31 cellular contexts compared by ENCODE assay signal in the genomic region with DNA sequence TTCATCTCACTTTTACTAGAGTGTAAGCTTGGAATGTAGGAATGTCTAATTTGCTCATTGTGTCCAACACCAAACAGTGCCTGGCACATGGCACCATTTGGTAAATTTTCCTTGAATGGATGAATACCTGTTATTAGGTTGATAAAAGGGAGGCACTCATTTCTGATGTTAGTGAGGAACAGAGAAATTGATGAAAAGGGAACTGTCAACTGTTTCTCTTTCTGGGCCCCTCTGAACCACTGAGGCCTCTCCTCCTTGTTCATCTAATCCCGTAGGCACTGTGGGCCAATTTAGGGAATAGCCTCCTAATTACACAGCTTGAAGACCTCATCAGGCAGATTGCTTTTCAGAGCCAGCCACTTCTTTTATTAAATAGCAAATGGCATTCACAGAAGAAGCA. TPM values are rescaled to one million over a fixed set of nuclear protein-coding genes. Genes with fewer than 3 reads are reported as not detected.
DNase-seq lines count a peak whose midpoint lies in the region; ATAC-seq, FAIRE-seq and TF ChIP-seq lines count a peak whose summit lies in the region.
"Had no signal": no experiment of that assay in that cellular context is flagged by ENCODE, and none has a peak within 500 bp of the region (broad histone marks: within the 10 kb centered on the region; RNA-seq: fewer than 3 reads in every experiment).

No MANE protein-coding gene starts in this region.

- peaks cover 31% of the 10 kb centered on the region for H3K4me1 ChIP-seq in DOHH2 (ENCODE audit: control insufficient read depth, low read length)
- H3K4me1 ChIP-seq: A549, Caco-2 had no signal

- H3K4me3 ChIP-seq in DOHH2 (ENCODE audit: low read length): peak overlapping the region; percentile 2; the same call in 1 of the 2 replicates
- H3K4me3 ChIP-seq: A549, SK-N-MC had no signal

- TF ChIP-seq CTCF in DOHH2 (IDR thresholded peaks at IDR 0.05; ENCODE audit: low read depth, low read length, poor library complexity, severe bottlenecking) (no peak), activated B cell treated with CpG ODN at 0.5 μM for 24 hours (IDR thresholded peaks at IDR 0.05) (no peak), omental fat pad (IDR thresholded peaks at IDR 0.05) (no peak)

- H3K79me2 ChIP-seq in DOHH2 (ENCODE audit: control insufficient read depth, low read length): peaks cover 28% of the 10 kb centered on the region

- DNase-seq in GM19239 (ENCODE audit: insufficient read length, low spot score) (no peak), activated B cell treated with CpG ODN at 0.5 μM for 24 hours (no peak), omental fat pad (ENCODE audit: low spot score) (no peak), caudate nucleus (lab: John Stamatoyannopoulos, UW) (no peak)
- DNase-seq in stimulated activated CD4-positive, alpha-beta T cell treated with anti-CD3 and anti-CD28 coated beads, Interleukin-1b, Interleukin-23, amount 100 ng/mL, for 48 hours: no peak
- no peak for DNase-seq in activated CD8-positive, alpha-beta T cell treated with anti-CD3 and anti-CD28 coated beads, Interleukin-2, amount 10 ng/mL, durations not matched to agents 7 days and 5 days
- DNase-seq: AML-193; C1 segment of cervical spinal cord; Caco-2; CD8-positive, alpha-beta T cell; DMS 273 treated with DMSO at 0.1 percent for 48 hours; DMS79; GF-D8; NCI-H1048; NCI-H1417; NCI-H1694; NCI-H2081; NCI-H226; NCI-H510A; NCI-H69; SIG-M5 had no signal

- peak overlapping the region; percentile 33 for H3K4me2 ChIP-seq in DOHH2 (ENCODE audit: low read length)
- H3K4me2 ChIP-seq: A549, KMS-11 had no signal

- peaks cover 5% of the 10 kb centered on the region for H3F3A ChIP-seq in DOHH2 (ENCODE audit: control insufficient read depth, insufficient read depth)

- H3K36me3 Mint-ChIP-seq in activated B cell treated with CpG ODN at 0.5 μM for 24 hours (ENCODE audit: low read depth): peaks cover 80% of the 10 kb centered on the region
- peaks cover 33% of the 10 kb centered on the region for H3K36me3 Mint-ChIP-seq in activated CD8-positive, alpha-beta T cell treated with anti-CD3 and anti-CD28 coated beads, Interleukin-2, amount 10 ng/mL, durations not matched to agents 7 days and 5 days (ENCODE audit: low read depth)

- H3K27ac Mint-ChIP-seq in activated B cell treated with CpG ODN at 0.5 μM for 24 hours: peak overlapping the region; percentile 43
- no peak overlapping the region for H3K27ac Mint-ChIP-seq in activated CD8-positive, alpha-beta T cell treated with anti-CD3 and anti-CD28 coated beads, Interleukin-2, amount 10 ng/mL, durations not matched to agents 7 days and 5 days
- H3K27ac Mint-ChIP-seq: CD8-positive, alpha-beta T cell had no signal

- POLR2A ChIA-PET in activated B cell treated with CpG ODN at 0.5 μM for 24 hours (lab: Charles Lee): interaction anchor here (0.9 to 2.3 kb wide), 2 partner anchors 23 to 654 kb away, joined by 3 to 7 read pairs; partner anchors contain the start of genes MRRF, RABGAP1 and RBM18
- POLR2A ChIA-PET in activated CD8-positive, alpha-beta T cell treated with anti-CD3 and anti-CD28 coated beads, Interleukin-2, amount 10 ng/mL, durations not matched to agents 7 days and 5 days (lab: Charles Lee): no interaction called here

- no peaks in the 10 kb centered on the region for H3K9me3 Mint-ChIP-seq in activated B cell treated with CpG ODN at 0.5 μM for 24 hours
- H3K9me3 Mint-ChIP-seq in activated CD8-positive, alpha-beta T cell treated with anti-CD3 and anti-CD28 coated beads, Interleukin-2, amount 10 ng/mL, durations not matched to agents 7 days and 5 days (ENCODE audit: insufficient read depth): no peaks in the 10 kb centered on the region
- H3K9me3 Mint-ChIP-seq: CD8-positive, alpha-beta T cell; IgD-negative memory B cell had no signal

- peaks cover 41% of the 10 kb centered on the region for H3K4me1 Mint-ChIP-seq in activated B cell treated with CpG ODN at 0.5 μM for 24 hours
- H3K4me1 Mint-ChIP-seq in activated CD8-positive, alpha-beta T cell treated with anti-CD3 and anti-CD28 coated beads, Interleukin-2, amount 10 ng/mL, durations not matched to agents 7 days and 5 days (ENCODE audit: low read depth): no peaks in the 10 kb centered on the region

- no peaks in the 10 kb centered on the region for H3K9me2 ChIP-seq in DOHH2 (replicated peaks; ENCODE audit: control insufficient read depth, low read length)

- intact Hi-C loops in activated B cell treated with CpG ODN at 0.5 μM for 24 hours (cut with micrococcal nuclease): no loop called here

- no peaks in the 10 kb centered on the region for H3K9me3 ChIP-seq in DOHH2 (ENCODE audit: control insufficient read depth, insufficient read depth, low read length)
- H3K9me3 ChIP-seq: A549, Caco-2 had no signal

- peak; percentile 70 for FAIRE-seq in GM19239 (lab: Jason Lieb, UNC)
- FAIRE-seq: A549, GM12892, H1, RCC 7860 had no signal

- H4K20me1 ChIP-seq in DOHH2 (ENCODE audit: control insufficient read depth, insufficient read depth, low read depth, low read length): no peaks in the 10 kb centered on the region; the same call in 1 of the 2 replicates

- H3K27ac ChIP-seq in DOHH2 (ENCODE audit: low read depth, low read length): peak overlapping the region; percentile 8
- H3K27ac ChIP-seq in caudate nucleus (ENCODE audit: low read depth, low read length): no peak overlapping the region
- H3K27ac ChIP-seq: A549, HL-60, KMS-11, SK-N-MC had no signal

- CTCF ChIA-PET in activated B cell treated with CpG ODN at 0.5 μM for 24 hours (lab: Charles Lee): interaction anchor here (1.2 kb wide), 1 partner anchor 23 kb away, joined by 4 read pairs; the partner anchor contains the start of genes MRRF and RBM18
- CTCF ChIA-PET in activated CD8-positive, alpha-beta T cell treated with anti-CD3 and anti-CD28 coated beads, Interleukin-2, amount 10 ng/mL, durations not matched to agents 7 days and 5 days (lab: Charles Lee): interaction anchor here (1.3 kb wide), 1 partner anchor 9 kb away, joined by 4 read pairs; no protein-coding TSS in a partner anchor

- ATAC-seq in activated B cell treated with CpG ODN at 0.5 μM for 24 hours (ENCODE audit: low read depth): peak; percentile 53
- no peak for ATAC-seq in omental fat pad (ENCODE audit: low FRiP score)
- ATAC-seq in activated CD8-positive, alpha-beta T cell treated with anti-CD3 and anti-CD28 coated beads, Interleukin-2, amount 10 ng/mL, durations not matched to agents 7 days and 5 days: no peak
- ATAC-seq: A549; CD8-positive, alpha-beta T cell; HCT116 had no signal

- H3K27me3 ChIP-seq in DOHH2 (ENCODE audit: control insufficient read depth, low read length): no peaks in the 10 kb centered on the region

- H3K27me3 Mint-ChIP-seq in activated B cell treated with CpG ODN at 0.5 μM for 24 hours: no peaks in the 10 kb centered on the region
- no peaks in the 10 kb centered on the region for H3K27me3 Mint-ChIP-seq in activated CD8-positive, alpha-beta T cell treated with anti-CD3 and anti-CD28 coated beads, Interleukin-2, amount 10 ng/mL, durations not matched to agents 7 days and 5 days (ENCODE audit: low read depth)
- H3K27me3 Mint-ChIP-seq: IgD-negative memory B cell had no signal

- H3K4me3 Mint-ChIP-seq in activated B cell treated with CpG ODN at 0.5 μM for 24 hours: no peak overlapping the region
- H3K4me3 Mint-ChIP-seq in activated CD8-positive, alpha-beta T cell treated with anti-CD3 and anti-CD28 coated beads, Interleukin-2, amount 10 ng/mL, durations not matched to agents 7 days and 5 days: no peak overlapping the region
- H3K4me3 Mint-ChIP-seq: CD8-positive, alpha-beta T cell had no signal

- H3K36me3 ChIP-seq in DOHH2 (ENCODE audit: control insufficient read depth, low read length): peaks cover 94% of the 10 kb centered on the region

RNA-seq across cellular contexts. Expression of gene MRRF, which starts 22.5 kb away (rescaled TPM):
- 55.2 and 60.6 TPM in 2 replicates for total RNA-seq in activated B cell treated with CpG ODN at 0.5 μM for 24 hours
- 10 to 100 TPM; 31.2 to 44.6 (median 38.1) TPM for total RNA-seq in omental fat pad
- 10 to 100 TPM; 38.6 to 39.1 TPM for total RNA-seq in activated CD8-positive, alpha-beta T cell treated with anti-CD3 and anti-CD28 coated beads, Interleukin-2, amount 10 ng/mL, durations not matched to agents 7 days and 5 days

RNA-seq across cellular contexts. Expression of gene RBM18, which starts 22.6 kb away (rescaled TPM):
- total RNA-seq in activated B cell treated with CpG ODN at 0.5 μM for 24 hours (14.2 and 15.3 TPM in 2 replicates), omental fat pad (10 to 100 TPM in 3 of 4 donors, 1 to 10 TPM in 1; 8.8 to 12.2 (median 10.3) TPM)
- total RNA-seq in activated CD8-positive, alpha-beta T cell treated with anti-CD3 and anti-CD28 coated beads, Interleukin-2, amount 10 ng/mL, durations not matched to agents 7 days and 5 days: 10 to 100 TPM; 22.9 to 23.9 TPM

RNA-seq across cellular contexts. Expression of gene LHX6, which starts 58.5 kb away (rescaled TPM):
- total RNA-seq in activated B cell treated with CpG ODN at 0.5 μM for 24 hours: not detected in 2 replicates
- total RNA-seq in omental fat pad: 10 to 100 TPM in 1 of 4 donors, 1 to 10 TPM in 3; 2.2 to 13.3 (median 8.8) TPM
- total RNA-seq in activated CD8-positive, alpha-beta T cell treated with anti-CD3 and anti-CD28 coated beads, Interleukin-2, amount 10 ng/mL, durations not matched to agents 7 days and 5 days: not detected
- total RNA-seq: CD8-positive, alpha-beta T cell had no signal
